1 cellular context compared by ENCODE assay signal in the genomic region with DNA sequence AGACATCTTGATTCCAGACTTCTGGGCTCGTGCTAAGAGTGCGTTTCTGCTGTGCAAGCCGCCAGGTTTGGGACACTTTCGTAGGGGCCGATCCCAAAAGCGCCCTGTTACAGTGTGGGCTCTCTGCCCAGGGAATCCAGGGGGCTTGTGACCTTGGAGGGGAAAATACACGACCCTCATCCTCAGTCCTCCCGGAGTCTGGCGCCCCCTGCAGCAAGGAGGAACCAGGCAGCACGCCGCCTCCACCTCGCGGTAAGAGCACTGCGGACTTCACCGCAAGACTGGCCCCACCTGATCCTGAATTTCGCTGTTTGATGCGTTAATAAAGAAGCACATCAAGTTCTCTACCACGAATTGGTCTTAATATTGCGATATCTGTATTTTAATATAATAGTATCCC.
TF ChIP-seq lines count a peak whose summit lies in the region.

No MANE protein-coding gene starts in this region.

TF ChIP-seq in H1, 55 proteins besides CTCF, POLR2A, EP300 and RAD21:
- TF ChIP-seq, protein P1, sequence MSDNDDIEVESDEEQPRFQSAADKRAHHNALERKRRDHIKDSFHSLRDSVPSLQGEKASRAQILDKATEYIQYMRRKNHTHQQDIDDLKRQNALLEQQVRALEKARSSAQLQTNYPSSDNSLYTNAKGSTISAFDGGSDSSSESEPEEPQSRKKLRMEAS (IDR thresholded peaks at IDR 0.05), result 0 out of 2 replicates have a peak, but pooled peaks have one; percentile 40
- TF ChIP-seq POLR2AphosphoS5 (IDR thresholded peaks at IDR 0.05; ENCODE audit: low read depth, low read length) (no peak), GABPA (IDR thresholded peaks at IDR 0.05; ENCODE audit: borderline replicate concordance, insufficient read depth, low read length) (peak; percentile 22; the same call in 1 of the 2 replicates)
